In the genomic region with DNA sequence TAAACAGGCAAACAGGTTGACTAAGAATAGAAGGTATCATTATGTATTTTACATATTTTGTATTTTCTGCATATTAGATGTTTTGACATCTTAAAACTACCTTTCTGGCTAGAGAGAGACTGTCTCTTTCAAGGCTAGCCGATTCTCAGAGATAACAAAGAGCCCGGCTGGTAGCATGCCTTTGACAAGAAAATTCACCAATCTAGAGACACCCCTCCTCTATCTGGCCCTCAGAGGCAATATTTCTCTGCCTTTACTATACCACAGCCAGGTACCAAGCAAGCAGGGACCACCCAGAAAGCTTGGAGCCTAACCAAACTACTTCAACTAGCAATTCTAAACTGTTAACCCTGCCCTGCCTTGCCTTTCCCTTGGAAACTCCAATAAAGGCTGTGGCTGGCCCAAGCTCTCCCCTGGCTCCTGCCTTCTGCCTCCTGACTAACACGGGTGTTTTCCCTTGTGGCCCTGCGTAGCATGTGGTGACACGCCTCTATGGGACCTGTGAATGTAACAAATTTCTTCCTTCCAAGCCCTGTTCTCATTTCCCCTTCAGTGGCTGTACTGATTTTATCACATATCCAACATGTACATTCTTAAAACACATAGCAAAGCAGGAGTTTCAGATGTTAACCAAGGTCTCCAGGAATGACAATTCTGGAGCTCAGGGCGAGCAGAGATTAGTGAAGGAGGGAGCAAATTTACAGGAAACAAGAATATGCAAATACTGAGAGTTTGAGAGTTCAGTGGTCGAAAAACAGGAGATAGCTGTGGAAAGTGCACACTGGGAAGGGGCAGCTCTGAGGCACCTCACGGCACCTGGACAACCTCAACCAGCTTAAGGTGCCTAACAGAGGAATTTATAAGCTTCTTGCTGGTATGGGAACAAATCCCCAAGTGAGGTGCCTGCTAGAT, we compare ENCODE assay signal across 8 cellular contexts.
DNase-seq lines count a peak whose midpoint lies in the region; ATAC-seq and TF ChIP-seq lines count a peak whose summit lies in the region.

No MANE protein-coding gene starts in this region.

- TF ChIP-seq CTCF in upper lobe of right lung (IDR thresholded peaks at IDR 0.05) = no peak

- H3K27ac ChIP-seq in upper lobe of right lung = no peak overlapping the region

- intact Hi-C loops in upper lobe of right lung (cut with DNase I) = no loop called here

- peaks cover 0 to 2% (median 1%) of the 10 kb centered on the region in 3 donors for H3K27me3 Mint-ChIP-seq in immature natural killer cell (ENCODE audit: low read depth in 3 of 3)

- ATAC-seq in upper lobe of right lung = peak; percentile 48

- no peaks in the 10 kb centered on the region for H3K36me3 ChIP-seq in upper lobe of right lung

- no peak overlapping the region for H3K4me3 ChIP-seq in upper lobe of right lung

- no peaks in the 10 kb centered on the region for H3K27me3 ChIP-seq in upper lobe of right lung

- H3K9me3 ChIP-seq in upper lobe of right lung = no peaks in the 10 kb centered on the region

- H3K4me3 Mint-ChIP-seq in immature natural killer cell = no peak overlapping the region

- peaks cover 37 to 50% of the 10 kb centered on the region in 2 donors for H3K4me1 Mint-ChIP-seq in immature natural killer cell

- peak; percentile 81 for DNase-seq in activated effector memory CD4-positive, alpha-beta T cell treated with anti-CD3 and anti-CD28 coated beads, Interleukin-2, amount 50 U/mL, for 16 hours
- no peak for DNase-seq in activated effector memory CD4-positive, alpha-beta T cell treated with Interleukin-2 at 50 U/mL for 16 hours
- DNase-seq in activated CD4-positive, alpha-beta T cell treated with anti-CD3 and anti-CD28 coated beads for 4 hours = peak; percentile 60 to 61
- peak in 1 of 3 donors; percentile 11 for DNase-seq in immature natural killer cell
- DNase-seq in upper lobe of right lung = no peak
- no peak for DNase-seq in NCI-H1694 (lab: John Stamatoyannopoulos, UW)
- DNase-seq in SKM-1 (lab: John Stamatoyannopoulos, UW; ENCODE audit: unreplicated experiment) = no peak
- DNase-seq in NCI-H2081 (lab: John Stamatoyannopoulos, UW) = no peak

- H3K9me3 Mint-ChIP-seq in immature natural killer cell = no peaks in the 10 kb centered on the region

- H3K36me3 Mint-ChIP-seq in immature natural killer cell = no peaks in the 10 kb centered on the region

- peaks cover 19% of the 10 kb centered on the region for H3K4me1 ChIP-seq in upper lobe of right lung

- H3K27ac Mint-ChIP-seq in immature natural killer cell = peak overlapping the region in 4 of 6 donors; percentile 5 to 65 (median 48)

Comparison
In these comparisons a context has a peak if more than half of its experiments do, and no peak if none do; other contexts are left out.
1. DNase-seq: peak in activated effector memory CD4-positive, alpha-beta T cell treated with anti-CD3 and anti-CD28 coated beads, Interleukin-2, amount 50 U/mL, for 16 hours (single experiment) and activated CD4-positive, alpha-beta T cell treated with anti-CD3 and anti-CD28 coated beads for 4 hours (2 of 2); none in activated effector memory CD4-positive, alpha-beta T cell treated with Interleukin-2 at 50 U/mL for 16 hours (single experiment), upper lobe of right lung (single experiment), NCI-H1694 (single experiment), SKM-1 (single experiment) and NCI-H2081 (0 of 2).